Comparison of ENCODE assay signal across 14 cellular contexts in genomic region chr2:47041891-47042684, GRCh38.
DNase-seq lines count a peak whose midpoint lies in the region; ATAC-seq and TF ChIP-seq lines count a peak whose summit lies in the region.
"Had no signal": no experiment of that assay in that cellular context is flagged by ENCODE, and none has a peak within 500 bp of the region (broad histone marks: within the 10 kb centered on the region; RNA-seq: fewer than 3 reads in every experiment).

No MANE protein-coding gene starts in this region.

- H3K9me2 ChIP-seq in SK-N-SH = no peaks in the 10 kb centered on the region

- H3K36me3 ChIP-seq in SK-N-SH (replicated peaks in 1 of 2; ENCODE audit: control insufficient read depth in 1 of 2, insufficient read depth in 2 of 2, low read length in 1 of 2) = peaks cover 4 to 10% of the 10 kb centered on the region in 2 experiments
- peaks cover 4 to 96% (median 24%) of the 10 kb centered on the region in 6 donors for H3K36me3 ChIP-seq in spleen

- no peak for TF ChIP-seq POLR2A in spleen (IDR thresholded peaks at IDR 0.05)

- H3K4me2 ChIP-seq in SK-N-SH = peak overlapping the region; percentile 81

- peak overlapping the region; percentile 93 for H3K9ac ChIP-seq in SK-N-SH

- H3K4me1 Mint-ChIP-seq in glutamatergic neuron (ENCODE audit: low read depth, unreplicated experiment) = peaks cover 28% of the 10 kb centered on the region

- peaks cover 22% of the 10 kb centered on the region for H3F3A ChIP-seq in SK-N-SH (replicated peaks; ENCODE audit: insufficient read depth)

- POLR2A ChIA-PET in SK-N-SH (lab: Yijun Ruan, JAX) = interaction anchor here (0.9 to 5.4 kb wide), 5 partner anchors 15 to 46 kb away, joined by 3 to 49 read pairs (median 9); no protein-coding TSS in a partner anchor

- no peak for TF ChIP-seq RAD21 in SK-N-SH (IDR thresholded peaks at IDR 0.05; ENCODE audit: low read length)

- peaks cover 19% of the 10 kb centered on the region for H3K27me3 Mint-ChIP-seq in glutamatergic neuron (ENCODE audit: unreplicated experiment)

- CTCF ChIA-PET in SK-N-SH (lab: Yijun Ruan, JAX) = interaction anchor here (0.8 to 3.9 kb wide), 9 partner anchors 9 to 281 kb away, joined by 3 to 23 read pairs (median 5); no protein-coding TSS in a partner anchor

- no peak for TF ChIP-seq CTCF in SK-N-SH (IDR thresholded peaks at IDR 0.05)
- TF ChIP-seq CTCF in glutamatergic neuron (IDR thresholded peaks at IDR 0.05; ENCODE audit: partially characterized antibody, unreplicated experiment) = no peak
- no peak for TF ChIP-seq CTCF in spleen (IDR thresholded peaks at IDR 0.05 in 8 of 11, conservative IDR thresholded peaks at IDR 0.05 in 3 of 11)

- H3K27ac ChIP-seq in SK-N-SH (ENCODE audit: low read depth in 2 of 2, low read length in 1 of 2) (peak overlapping the region; percentile 96 to 99), spleen (peak overlapping the region in 7 of 8 donors; percentile 56 to 85 (median 76))
- H3K27ac ChIP-seq: neutrophil had no signal

- peaks cover 23% of the 10 kb centered on the region; the same call in 1 of the 2 replicates for H3K79me2 ChIP-seq in SK-N-SH (ENCODE audit: insufficient read depth)

- H3K9me3 ChIP-seq in SK-N-SH = no peaks in the 10 kb centered on the region
- H3K9me3 ChIP-seq in spleen = no peaks in the 10 kb centered on the region
- H3K9me3 ChIP-seq: neutrophil had no signal

- H4K20me1 ChIP-seq in SK-N-SH (ENCODE audit: insufficient read depth) = no peaks in the 10 kb centered on the region

- no peaks in the 10 kb centered on the region for H3K36me3 Mint-ChIP-seq in glutamatergic neuron (ENCODE audit: unreplicated experiment)

- H3K27ac Mint-ChIP-seq in glutamatergic neuron (ENCODE audit: unreplicated experiment) = peak overlapping the region; percentile 16
- H3K27ac Mint-ChIP-seq: activated CD8-positive, alpha-beta T cell treated with anti-CD3 and anti-CD28 coated beads, Interleukin-2, amount 10 ng/mL, durations not matched to agents 7 days and 5 days had no signal

- no peak overlapping the region for H3K4me3 ChIP-seq in SK-N-SH (ENCODE audit: low read depth in 2 of 2, low read length in 1 of 2)
- H3K4me3 ChIP-seq in spleen = no peak overlapping the region

- H2AFZ ChIP-seq in SK-N-SH (ENCODE audit: low read depth) = no peak overlapping the region

- peak overlapping the region; percentile 74 for H3K4me3 Mint-ChIP-seq in glutamatergic neuron (ENCODE audit: unreplicated experiment)
- H3K4me3 Mint-ChIP-seq: activated CD8-positive, alpha-beta T cell treated with anti-CD3 and anti-CD28 coated beads, Interleukin-2, amount 10 ng/mL, durations not matched to agents 7 days and 5 days; immature natural killer cell had no signal

- 77% methylated on average over 11 of the region's 11 CpGs for WGBS in SK-N-SH (ENCODE audit: low lambda C conversion rate)
- 83 to 94% (median 89%) methylated on average over 11 of the region's 11 CpGs for WGBS in spleen, 5 donors

- intact Hi-C loops in spleen (cut with DNase I; ENCODE audit: low total_unique reads) = no loop called here

- no peak for TF ChIP-seq EP300 in SK-N-SH (IDR thresholded peaks at IDR 0.05; ENCODE audit: borderline replicate concordance in 1 of 2, low read depth in 1 of 2, low read length in 1 of 2)

- H3K27me3 ChIP-seq in SK-N-SH (ENCODE audit: insufficient read depth) = no peaks in the 10 kb centered on the region
- no peaks in the 10 kb centered on the region for H3K27me3 ChIP-seq in spleen (replicated peaks in 1 of 7)
- H3K27me3 ChIP-seq: neutrophil had no signal

- H3K4me1 ChIP-seq in SK-N-SH (ENCODE audit: control insufficient read depth in 1 of 2, insufficient read depth in 2 of 2, low read depth in 1 of 2, low read length in 1 of 2) (peaks cover 37 to 78% of the 10 kb centered on the region in 2 experiments), spleen (peaks cover 22 to 82% (median 47%) of the 10 kb centered on the region in 6 donors)

- ATAC-seq in GM18907 (IDR thresholded peaks at IDR 0.05; ENCODE audit: unreplicated experiment) (no peak), GM21529 (IDR thresholded peaks at IDR 0.05; ENCODE audit: unreplicated experiment) (no peak), HG02571 (IDR thresholded peaks at IDR 0.05; ENCODE audit: unreplicated experiment) (no peak)
- ATAC-seq: activated CD8-positive, alpha-beta T cell treated with anti-CD3 and anti-CD28 coated beads, Interleukin-2, amount 10 ng/mL, durations not matched to agents 7 days and 5 days had no signal

- H3K9me3 Mint-ChIP-seq in glutamatergic neuron (ENCODE audit: unreplicated experiment) = peaks cover 16% of the 10 kb centered on the region
- H3K9me3 Mint-ChIP-seq: immature natural killer cell had no signal

- peak; percentile 61 for DNase-seq in ELR (ENCODE audit: low read depth)
- no peak for DNase-seq in SK-N-SH
- DNase-seq in glutamatergic neuron = no peak
- no peak for DNase-seq in spleen
- DNase-seq in ecto neural progenitor cell (ENCODE audit: low spot score) = no peak
- DNase-seq: activated CD8-positive, alpha-beta T cell treated with anti-CD3 and anti-CD28 coated beads, Interleukin-2, amount 10 ng/mL, durations not matched to agents 7 days and 5 days; amniotic stem cell; immature natural killer cell; NCI-H524; trophoblast cell had no signal

TF ChIP-seq in SK-N-SH, 30 proteins besides CTCF, POLR2A, EP300 and RAD21:
- TF ChIP-seq TAF1 (IDR thresholded peaks at IDR 0.05; ENCODE audit: borderline replicate concordance, low read depth, low read length) (no peak), RCOR1 (IDR thresholded peaks at IDR 0.05; ENCODE audit: low read length) (no peak), NRF1 (IDR thresholded peaks at IDR 0.05; ENCODE audit: low read depth, low read length) (no peak), GATA2 (CRISPR knock-in tag; IDR thresholded peaks at IDR 0.05) (no peak), MXI1 (IDR thresholded peaks at IDR 0.05; ENCODE audit: low read depth, low read length) (no peak), NFIC (IDR thresholded peaks at IDR 0.05; ENCODE audit: borderline replicate concordance) (no peak), MAX (IDR thresholded peaks at IDR 0.05; ENCODE audit: low read depth) (no peak), PBX3 (IDR thresholded peaks at IDR 0.05) (no peak), REST (IDR thresholded peaks at IDR 0.05; ENCODE audit: low read depth, low read length) (no peak), GABPA (IDR thresholded peaks at IDR 0.05; ENCODE audit: low read depth) (no peak), USF2 (IDR thresholded peaks at IDR 0.05; ENCODE audit: borderline replicate concordance, low read depth, low read length) (no peak), EZH2phosphoT487 (IDR thresholded peaks at IDR 0.05; ENCODE audit: borderline replicate concordance, low read depth) (no peak), POLR2AphosphoS5 (IDR thresholded peaks at IDR 0.05; ENCODE audit: low read depth, low read length) (no peak), SIN3A (IDR thresholded peaks at IDR 0.05; ENCODE audit: borderline replicate concordance, low read depth, low read length) (no peak), SMC3 (IDR thresholded peaks at IDR 0.05; ENCODE audit: low read depth, low read length) (no peak), RFX5 (IDR thresholded peaks at IDR 0.05; ENCODE audit: low read length) (no peak), ELF1 (IDR thresholded peaks at IDR 0.05) (no peak), FOXM1 (IDR thresholded peaks at IDR 0.05; ENCODE audit: low read depth) (no peak), JUND (IDR thresholded peaks at IDR 0.05) (no peak)
